ENCODE assay signal across 24 cellular contexts in the genomic region with DNA sequence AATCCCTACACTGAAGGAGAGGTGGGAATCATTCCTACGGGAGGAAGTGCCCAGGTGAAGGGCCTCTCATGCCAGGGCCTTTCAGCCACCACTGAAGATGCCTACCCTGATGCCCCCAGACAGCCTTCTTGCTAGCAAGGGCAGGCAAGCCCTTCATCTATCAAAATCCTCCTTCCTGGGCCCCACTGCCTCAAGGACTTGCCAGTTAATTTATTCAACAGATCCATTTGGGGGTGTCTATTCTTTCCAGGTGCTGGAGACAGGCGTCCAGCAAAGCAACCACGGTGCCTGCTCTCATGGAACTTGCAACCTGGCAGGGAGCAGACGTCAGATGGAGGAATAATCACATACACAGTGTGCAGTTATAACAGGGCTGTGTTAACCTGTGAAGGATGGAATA.
"Had no signal": no experiment of that assay in that cellular context is flagged by ENCODE, and none has a peak within 500 bp of the region (broad histone marks: within the 10 kb centered on the region; RNA-seq: fewer than 3 reads in every experiment).

No MANE protein-coding gene starts in this region.

- H3K4me1 Mint-ChIP-seq: nephron had no signal

- DNase-seq: activated CD4-positive, alpha-beta memory T cell treated with anti-CD3 and anti-CD28 coated beads for 36 hours; activated CD4-positive, alpha-beta T cell treated with anti-CD3 and anti-CD28 coated beads for 4 hours; activated gamma-delta T cell; activated naive CD4-positive, alpha-beta T cell treated with anti-CD3 and anti-CD28 coated beads, Interleukin-2, amount 10 ng/mL, durations not matched to agents 7 days and 5 days; activated T-cell treated with anti-CD3 and anti-CD28 coated beads, Interleukin-2, amount 50 U/mL, for 1 hour; amygdala; central memory CD4-positive, alpha-beta T cell; dermis blood vessel endothelial cell; effector CD8-positive, alpha-beta T cell; left ventricle myocardium superior; mucosa of descending colon; ovary; stimulated activated CD4-positive, alpha-beta T cell treated with anti-CD3 and anti-CD28 coated beads, Interleukin-12 subunit alpha, Interleukin-12 subunit beta, amount 100 ng/mL, for 4 hours; stimulated activated CD4-positive, alpha-beta T cell treated with anti-CD3 and anti-CD28 coated beads, Interleukin-4, amount 100 ng/mL, for 1 hour; stimulated activated naive CD8-positive, alpha-beta T cell treated with anti-CD3 and anti-CD28 coated beads, Interleukin-15, amount 100 ng/mL, for 72 hours; SW 1271; T-helper 9 cell; thyroid gland; upper lobe of right lung had no signal

- H3K27ac Mint-ChIP-seq: activated CD4-positive, alpha-beta memory T cell treated with anti-CD3 and anti-CD28 coated beads for 36 hours; activated naive CD4-positive, alpha-beta T cell treated with anti-CD3 and anti-CD28 coated beads, Interleukin-2, amount 10 ng/mL, durations not matched to agents 7 days and 5 days; nephron; progenitor cell of endocrine pancreas; stimulated activated naive CD8-positive, alpha-beta T cell treated with anti-CD3 and anti-CD28 coated beads, Interleukin-15, amount 100 ng/mL, for 72 hours; T-helper 1 cell treated with Interleukin-12 subunit alpha and Interleukin-12 subunit beta and Interleukin-4 antibody, amounts not matched to agents 30 μg/mL and 1 μg/mL, for 36 hours had no signal

- H3K36me3 Mint-ChIP-seq: activated CD4-positive, alpha-beta memory T cell treated with anti-CD3 and anti-CD28 coated beads for 36 hours had no signal

- ATAC-seq: gastroesophageal sphincter; left ventricle myocardium superior; mucosa of descending colon; sciatic nerve; stimulated activated naive CD8-positive, alpha-beta T cell treated with anti-CD3 and anti-CD28 coated beads, Interleukin-15, amount 100 ng/mL, for 72 hours; upper lobe of right lung had no signal

- H3K27me3 Mint-ChIP-seq: activated CD4-positive, alpha-beta memory T cell treated with anti-CD3 and anti-CD28 coated beads for 36 hours; stimulated activated naive CD8-positive, alpha-beta T cell treated with anti-CD3 and anti-CD28 coated beads, Interleukin-15, amount 100 ng/mL, for 72 hours had no signal

- H3K4me3 Mint-ChIP-seq: activated CD4-positive, alpha-beta memory T cell treated with anti-CD3 and anti-CD28 coated beads for 36 hours; activated naive CD4-positive, alpha-beta T cell treated with anti-CD3 and anti-CD28 coated beads, Interleukin-2, amount 10 ng/mL, durations not matched to agents 7 days and 5 days; nephron; stimulated activated naive CD8-positive, alpha-beta T cell treated with anti-CD3 and anti-CD28 coated beads, Interleukin-15, amount 100 ng/mL, for 72 hours; T-helper 1 cell treated with Interleukin-12 subunit alpha and Interleukin-12 subunit beta and Interleukin-4 antibody, amounts not matched to agents 30 μg/mL and 1 μg/mL, for 36 hours had no signal

- H3K9me3 Mint-ChIP-seq: nephron had no signal
